In genomic region chr10:6490594-6490993, GRCh38 we compare ENCODE assay signal across 17 cellular contexts.
DNase-seq lines count a peak whose midpoint lies in the region; ATAC-seq lines count a peak whose summit lies in the region.
"Had no signal": no experiment of that assay in that cellular context is flagged by ENCODE, and none has a peak within 500 bp of the region (broad histone marks: within the 10 kb centered on the region; RNA-seq: fewer than 3 reads in every experiment).

No MANE protein-coding gene starts in this region.

- no peaks in the 10 kb centered on the region for H3K9me3 Mint-ChIP-seq in activated CD8-positive, alpha-beta memory T cell treated with anti-CD3 and anti-CD28 coated beads, Interleukin-2, amount 10 ng/mL, durations not matched to agents 7 days and 5 days (ENCODE audit: low read depth)
- no peaks in the 10 kb centered on the region for H3K9me3 Mint-ChIP-seq in CD8-positive, alpha-beta memory T cell
- no peaks in the 10 kb centered on the region for H3K9me3 Mint-ChIP-seq in activated CD8-positive, alpha-beta T cell treated with anti-CD3 and anti-CD28 coated beads, Interleukin-2, amount 10 ng/mL, durations not matched to agents 7 days and 5 days (ENCODE audit: insufficient read depth)
- H3K9me3 Mint-ChIP-seq: HFFc6 had no signal

- no peaks in the 10 kb centered on the region for H3K9me3 ChIP-seq in CD8-positive, alpha-beta memory T cell (ENCODE audit: low read length)
- H3K9me3 ChIP-seq: A549 had no signal

- H3K27ac ChIP-seq in CD8-positive, alpha-beta memory T cell (ENCODE audit: low read depth, low read length), result no peak overlapping the region
- H3K27ac ChIP-seq: A549 had no signal

- peaks cover 64% of the 10 kb centered on the region for H3K36me3 Mint-ChIP-seq in activated CD8-positive, alpha-beta memory T cell treated with anti-CD3 and anti-CD28 coated beads, Interleukin-2, amount 10 ng/mL, durations not matched to agents 7 days and 5 days
- peaks cover 15 to 67% (median 18%) of the 10 kb centered on the region in 3 donors for H3K36me3 Mint-ChIP-seq in CD8-positive, alpha-beta memory T cell
- H3K36me3 Mint-ChIP-seq in activated CD8-positive, alpha-beta T cell treated with anti-CD3 and anti-CD28 coated beads, Interleukin-2, amount 10 ng/mL, durations not matched to agents 7 days and 5 days (ENCODE audit: low read depth), result peaks cover 67% of the 10 kb centered on the region

- no peak for ATAC-seq in activated CD8-positive, alpha-beta memory T cell treated with anti-CD3 and anti-CD28 coated beads, Interleukin-2, amount 10 ng/mL, durations not matched to agents 7 days and 5 days
- ATAC-seq in activated CD8-positive, alpha-beta T cell treated with anti-CD3 and anti-CD28 coated beads, Interleukin-2, amount 10 ng/mL, durations not matched to agents 7 days and 5 days, result no peak
- no peak for ATAC-seq in GM19351 (IDR thresholded peaks at IDR 0.05; ENCODE audit: unreplicated experiment)
- ATAC-seq: A549, K562 had no signal

- POLR2A ChIA-PET in CD8-positive, alpha-beta memory T cell (lab: Charles Lee), result interaction anchor here (0.7 to 1.1 kb wide), 3 partner anchors 8 to 91 kb away, joined by 3 to 4 read pairs (median 3); no protein-coding TSS in a partner anchor
- POLR2A ChIA-PET in activated CD8-positive, alpha-beta T cell treated with anti-CD3 and anti-CD28 coated beads, Interleukin-2, amount 10 ng/mL, durations not matched to agents 7 days and 5 days (lab: Charles Lee), result interaction anchor here (0.5 kb wide), 1 partner anchor 230 kb away, joined by 3 read pairs; no protein-coding TSS in a partner anchor

- no peak for DNase-seq in activated CD8-positive, alpha-beta memory T cell treated with anti-CD3 and anti-CD28 coated beads, Interleukin-2, amount 10 ng/mL, durations not matched to agents 7 days and 5 days
- no peak for DNase-seq in activated CD8-positive, alpha-beta memory T cell treated with anti-CD3 and anti-CD28 coated beads, Interleukin-2, amount 50 U/mL, for 48 hours
- DNase-seq in CD1c-positive myeloid dendritic cell (ENCODE audit: extremely low spot score) (peak; percentile 48), DMS79 (lab: John Stamatoyannopoulos, UW) (no peak), COR-L47 (lab: John Stamatoyannopoulos, UW) (no peak)
- DNase-seq in CD8-positive, alpha-beta memory T cell, result no peak
- no peak for DNase-seq in activated CD8-positive, alpha-beta T cell treated with anti-CD3 and anti-CD28 coated beads, Interleukin-2, amount 10 ng/mL, durations not matched to agents 7 days and 5 days
- DNase-seq: HFFc6, NCI-H1417, NCI-H187, NCI-H2107, NCI-H510A, NCI-H748 treated with DMSO at 0.1 percent for 48 hours, Right ventricle myocardium superior had no signal

- H3K27me3 ChIP-seq in CD8-positive, alpha-beta memory T cell (ENCODE audit: insufficient read depth, low read length, poor library complexity, severe bottlenecking), result no peaks in the 10 kb centered on the region

- peaks cover 57% of the 10 kb centered on the region for H3K36me3 ChIP-seq in CD8-positive, alpha-beta memory T cell (ENCODE audit: insufficient read depth, low read length)

- CTCF ChIA-PET in activated CD8-positive, alpha-beta memory T cell treated with anti-CD3 and anti-CD28 coated beads, Interleukin-2, amount 10 ng/mL, durations not matched to agents 7 days and 5 days (lab: Charles Lee), result interaction anchor here (1.2 kb wide), 1 partner anchor 16 kb away, joined by 5 read pairs; no protein-coding TSS in a partner anchor
- CTCF ChIA-PET in CD8-positive, alpha-beta memory T cell (lab: Charles Lee), result interaction anchor here (0.8 to 1.0 kb wide), 3 partner anchors 12 to 44 kb away, joined by 3 read pairs; no protein-coding TSS in a partner anchor
- CTCF ChIA-PET in activated CD8-positive, alpha-beta T cell treated with anti-CD3 and anti-CD28 coated beads, Interleukin-2, amount 10 ng/mL, durations not matched to agents 7 days and 5 days (lab: Charles Lee), result interaction anchor here (1.4 kb wide), 1 partner anchor 90 kb away, joined by 4 read pairs; the partner anchor contains the start of gene PRKCQ

- H3K4me1 ChIP-seq in CD8-positive, alpha-beta memory T cell (ENCODE audit: insufficient read depth, low read length), result peaks cover 57% of the 10 kb centered on the region

- H3K4me3 Mint-ChIP-seq in activated CD8-positive, alpha-beta memory T cell treated with anti-CD3 and anti-CD28 coated beads, Interleukin-2, amount 10 ng/mL, durations not matched to agents 7 days and 5 days, result no peak overlapping the region
- H3K4me3 Mint-ChIP-seq in CD8-positive, alpha-beta memory T cell, result peak overlapping the region in 4 of 7 donors; percentile 8 to 91 (median 54)
- H3K4me3 Mint-ChIP-seq in activated CD8-positive, alpha-beta T cell treated with anti-CD3 and anti-CD28 coated beads, Interleukin-2, amount 10 ng/mL, durations not matched to agents 7 days and 5 days, result no peak overlapping the region
- H3K4me3 Mint-ChIP-seq: HFFc6 had no signal

- H3K4me3 ChIP-seq in CD8-positive, alpha-beta memory T cell (ENCODE audit: low read length), result no peak overlapping the region
- H3K4me3 ChIP-seq: A549, K562 had no signal

- no peaks in the 10 kb centered on the region for H3K27me3 Mint-ChIP-seq in activated CD8-positive, alpha-beta memory T cell treated with anti-CD3 and anti-CD28 coated beads, Interleukin-2, amount 10 ng/mL, durations not matched to agents 7 days and 5 days
- H3K27me3 Mint-ChIP-seq in CD8-positive, alpha-beta memory T cell, result no peaks in the 10 kb centered on the region
- H3K27me3 Mint-ChIP-seq in activated CD8-positive, alpha-beta T cell treated with anti-CD3 and anti-CD28 coated beads, Interleukin-2, amount 10 ng/mL, durations not matched to agents 7 days and 5 days (ENCODE audit: low read depth), result no peaks in the 10 kb centered on the region

- peak overlapping the region; percentile 99 for H3K27ac Mint-ChIP-seq in activated CD8-positive, alpha-beta memory T cell treated with anti-CD3 and anti-CD28 coated beads, Interleukin-2, amount 10 ng/mL, durations not matched to agents 7 days and 5 days
- peak overlapping the region in 1 of 8 donors; percentile 99 for H3K27ac Mint-ChIP-seq in CD8-positive, alpha-beta memory T cell
- peak overlapping the region; percentile 92 for H3K27ac Mint-ChIP-seq in activated CD8-positive, alpha-beta T cell treated with anti-CD3 and anti-CD28 coated beads, Interleukin-2, amount 10 ng/mL, durations not matched to agents 7 days and 5 days
- H3K27ac Mint-ChIP-seq: HFFc6 had no signal

- peaks cover 47% of the 10 kb centered on the region for H3K4me1 Mint-ChIP-seq in activated CD8-positive, alpha-beta memory T cell treated with anti-CD3 and anti-CD28 coated beads, Interleukin-2, amount 10 ng/mL, durations not matched to agents 7 days and 5 days
- peaks cover 16 to 36% (median 21%) of the 10 kb centered on the region in 3 donors for H3K4me1 Mint-ChIP-seq in CD8-positive, alpha-beta memory T cell
- H3K4me1 Mint-ChIP-seq in activated CD8-positive, alpha-beta T cell treated with anti-CD3 and anti-CD28 coated beads, Interleukin-2, amount 10 ng/mL, durations not matched to agents 7 days and 5 days (ENCODE audit: low read depth), result peaks cover 49% of the 10 kb centered on the region

Comparison
In these comparisons a context has a peak if more than half of its experiments do, and no peak if none do; other contexts are left out.
1. H3K4me3 Mint-ChIP-seq: peak in CD8-positive, alpha-beta memory T cell (4 of 7); none in activated CD8-positive, alpha-beta memory T cell treated with anti-CD3 and anti-CD28 coated beads, Interleukin-2, amount 10 ng/mL, durations not matched to agents 7 days and 5 days (single experiment) and activated CD8-positive, alpha-beta T cell treated with anti-CD3 and anti-CD28 coated beads, Interleukin-2, amount 10 ng/mL, durations not matched to agents 7 days and 5 days (single experiment).